Comparison of ENCODE assay signal across 9 cellular contexts in genomic region chr12:54412786-54413185, GRCh38. TPM values are rescaled to one million over a fixed set of nuclear protein-coding genes. Genes with fewer than 3 reads are reported as not detected.
DNase-seq lines count a peak whose midpoint lies in the region; ATAC-seq and TF ChIP-seq lines count a peak whose summit lies in the region.
"Had no signal": no experiment of that assay in that cellular context is flagged by ENCODE, and none has a peak within 500 bp of the region (broad histone marks: within the 10 kb centered on the region; RNA-seq: fewer than 3 reads in every experiment).

No MANE protein-coding gene starts in this region.

- peaks cover 13% of the 10 kb centered on the region; the same call in 1 of the 2 replicates for H3K36me3 ChIP-seq in ACC112 (ENCODE audit: insufficient read depth, low read length)
- no peaks in the 10 kb centered on the region for H3K36me3 ChIP-seq in colonic mucosa

- H3K4me3 ChIP-seq in ACC112 (ENCODE audit: low read depth, low read length): peak overlapping the region; percentile 64
- peak overlapping the region; percentile 31 for H3K4me3 ChIP-seq in HL-60 (replicated peaks; ENCODE audit: insufficient read depth, low read length)
- no peak overlapping the region for H3K4me3 ChIP-seq in colonic mucosa

- peak overlapping the region in 1 of 2 donors; percentile 31 for H3K9ac ChIP-seq in colonic mucosa (ENCODE audit: low read depth in 2 of 2, low read length in 2 of 2)

- peaks cover 54 to 76% (median 63%) of the 10 kb centered on the region in 3 donors for H3K4me1 Mint-ChIP-seq in naive B cell

- no peaks in the 10 kb centered on the region for H3K9me3 ChIP-seq in colonic mucosa

- no peak for DNase-seq in HL-60 (ENCODE audit: low read depth in 1 of 2, low spot score in 1 of 2)
- no peak for DNase-seq in colonic mucosa
- DNase-seq in naive B cell: no peak
- no peak for DNase-seq in GF-D8 (lab: John Stamatoyannopoulos, UW)
- no peak for DNase-seq in SHP77 (lab: John Stamatoyannopoulos, UW)
- DNase-seq in DMS79 treated with DMSO at 0.1 percent for 48 hours (lab: John Stamatoyannopoulos, UW): no peak

- H3K4me1 ChIP-seq in ACC112 (ENCODE audit: control insufficient read depth, insufficient read depth, low read length, unreplicated experiment) (peaks cover 69% of the 10 kb centered on the region), colonic mucosa (no peaks in the 10 kb centered on the region)

- peak overlapping the region; percentile 1 to 90 (median 74) for H3K4me3 Mint-ChIP-seq in naive B cell

- H3K27ac Mint-ChIP-seq in naive B cell: peak overlapping the region; percentile 69 to 89 (median 81)

- H3K27ac ChIP-seq in ACC112 (ENCODE audit: low read depth, low read length) (peak overlapping the region; percentile 96), HL-60 (replicated peaks) (peak overlapping the region; percentile 88), colonic mucosa (peak overlapping the region; percentile 71)

- H3K9me3 Mint-ChIP-seq in naive B cell: no peaks in the 10 kb centered on the region

- H3K27me3 ChIP-seq in ACC112 (ENCODE audit: insufficient read depth, low read length) (no peaks in the 10 kb centered on the region), HL-60 (ENCODE audit: insufficient read depth, poor library complexity, severe bottlenecking) (no peaks in the 10 kb centered on the region), colonic mucosa (no peaks in the 10 kb centered on the region)

- no peaks in the 10 kb centered on the region for H3K27me3 Mint-ChIP-seq in naive B cell

- no peak overlapping the region for H2AFZ ChIP-seq in ACC112 (ENCODE audit: low read length, unreplicated experiment)

- H3K36me3 Mint-ChIP-seq in naive B cell: no peaks in the 10 kb centered on the region

- TF ChIP-seq CTCF in HL-60 (IDR thresholded peaks at IDR 0.05; ENCODE audit: insufficient read depth, low read length): no peak
- TF ChIP-seq CTCF in colonic mucosa (IDR thresholded peaks at IDR 0.05): no peak

- intact Hi-C loops in colonic mucosa (cut with DNase I): no loop called here

- H3K79me2 ChIP-seq in ACC112 (ENCODE audit: control insufficient read depth, insufficient read depth, low read length, unreplicated experiment): peaks cover 93% of the 10 kb centered on the region

- ATAC-seq in naive B cell (ENCODE audit: low read depth in 2 of 2) (peak; percentile 28 to 37), GM19023 (IDR thresholded peaks at IDR 0.05; ENCODE audit: unreplicated experiment) (no peak)

RNA-seq across cellular contexts. Expression of gene ITGA5, which starts 6.3 kb away (rescaled TPM):
- 100 to 1,000 TPM in 1 of 2 donors, 1 to 10 TPM in 1; 7.8 to 120 TPM for total RNA-seq in colonic mucosa
- polyA plus RNA-seq in naive B cell (ENCODE audit: low read depth in 6 of 6): 1 to 10 TPM in 5 of 6 donors, not detected in 1; 1.7 to 4.6 (median 2.3) TPM

RNA-seq across cellular contexts. Expression of gene ZNF385A, which starts 28.3 kb away (rescaled TPM):
- 1 to 10 TPM; 3.8 to 7.3 TPM for total RNA-seq in colonic mucosa
- 10 to 100 TPM in 3 of 6 donors, 1 to 10 TPM in 3; 6.1 to 18.2 (median 10.5) TPM for polyA plus RNA-seq in naive B cell (ENCODE audit: low read depth in 6 of 6)

RNA-seq across cellular contexts. Expression of gene GPR84, which starts 48.5 kb away (rescaled TPM):
- total RNA-seq in colonic mucosa: under 1 TPM in 1 of 2 donors, not detected in 1; 0.21 TPM
- polyA plus RNA-seq in naive B cell (ENCODE audit: low read depth in 6 of 6): not detected
- total RNA-seq: pulmonary artery endothelial cell had no signal
